Comparison of ENCODE assay signal across 24 cellular contexts in genomic region chr3:12925648-12926047, GRCh38.
"Had no signal": no experiment of that assay in that cellular context is flagged by ENCODE, and none has a peak within 500 bp of the region (broad histone marks: within the 10 kb centered on the region; RNA-seq: fewer than 3 reads in every experiment).

No MANE protein-coding gene starts in this region.

- H3K9me3 Mint-ChIP-seq: natural killer cell treated with Interleukin-12 subunit alpha and Interleukin-12 subunit beta and Interleukin-15 and Interleukin-18, amount 100 ng/mL, for 72 hours; neural progenitor cell had no signal

- H3K27me3 ChIP-seq: esophagus muscularis mucosa, gastrocnemius medialis, left lung, neural progenitor cell, pancreas, suprapubic skin, tibial artery, upper lobe of left lung, uterus had no signal

- H3K4me3 ChIP-seq: coronary artery, esophagus muscularis mucosa, gastrocnemius medialis, left lung, lower lobe of right lung, neural progenitor cell, pancreas, prostate gland, skin epidermis, suprapubic skin, tibial artery, upper lobe of left lung, uterus had no signal

- H3K4me2 ChIP-seq: neural progenitor cell had no signal

- H3K27ac ChIP-seq: coronary artery, epithelial cell of prostate, esophagus muscularis mucosa, left lung, lower lobe of right lung, neural progenitor cell, pancreas, prostate gland, skin epidermis, suprapubic skin, tibial artery, uterus had no signal

- H3K36me3 Mint-ChIP-seq: natural killer cell treated with Interleukin-12 subunit alpha and Interleukin-12 subunit beta and Interleukin-15 and Interleukin-18, amount 100 ng/mL, for 72 hours had no signal

- H3K9ac ChIP-seq: neural progenitor cell had no signal

- H3K36me3 ChIP-seq: gastrocnemius medialis, neural progenitor cell, uterus had no signal

- ATAC-seq: left lung; lower lobe of right lung; natural killer cell treated with Interleukin-12 subunit alpha and Interleukin-12 subunit beta and Interleukin-15 and Interleukin-18, amount 100 ng/mL, for 72 hours; pancreas; sciatic nerve; stimulated activated naive CD8-positive, alpha-beta T cell treated with anti-CD3 and anti-CD28 coated beads, Interleukin-15, Interleukin-2, amounts not matched to agents 100 U/mL and 50 U/mL, for 24 hours had no signal

- H3K4me3 Mint-ChIP-seq: natural killer cell treated with Interleukin-12 subunit alpha and Interleukin-12 subunit beta and Interleukin-15 and Interleukin-18, amount 100 ng/mL, for 72 hours; neural progenitor cell had no signal

- DNase-seq: effector memory CD4-positive, alpha-beta T cell; gastrocnemius medialis; islet precursor cell; left lung; lower lobe of right lung; mesenchymal stem cell; midbrain; occipital lobe; pancreas; stimulated activated CD4-positive, alpha-beta T cell treated with anti-CD3 and anti-CD28 coated beads, Interleukin-2, amount 100 ng/mL, for 24 hours; stimulated activated CD4-positive, alpha-beta T cell treated with anti-CD3 and anti-CD28 coated beads, Interleukin-4, amount 100 ng/mL, for 4 hours; stimulated activated naive CD8-positive, alpha-beta T cell treated with anti-CD3 and anti-CD28 coated beads, Interleukin-15, Interleukin-2, amounts not matched to agents 100 U/mL and 50 U/mL, for 24 hours; tibial artery; uterus had no signal

- H3K4me1 Mint-ChIP-seq: neural progenitor cell had no signal

- H3K27me3 Mint-ChIP-seq: natural killer cell treated with Interleukin-12 subunit alpha and Interleukin-12 subunit beta and Interleukin-15 and Interleukin-18, amount 100 ng/mL, for 72 hours had no signal

- H3K9me3 ChIP-seq: esophagus muscularis mucosa, gastrocnemius medialis, left lung, lower lobe of right lung, pancreas, prostate gland, suprapubic skin, tibial artery, upper lobe of left lung, uterus had no signal

- H3K4me1 ChIP-seq: neural progenitor cell, pancreas, prostate gland, uterus had no signal
